24 cellular contexts compared by ENCODE assay signal in the genomic region with DNA sequence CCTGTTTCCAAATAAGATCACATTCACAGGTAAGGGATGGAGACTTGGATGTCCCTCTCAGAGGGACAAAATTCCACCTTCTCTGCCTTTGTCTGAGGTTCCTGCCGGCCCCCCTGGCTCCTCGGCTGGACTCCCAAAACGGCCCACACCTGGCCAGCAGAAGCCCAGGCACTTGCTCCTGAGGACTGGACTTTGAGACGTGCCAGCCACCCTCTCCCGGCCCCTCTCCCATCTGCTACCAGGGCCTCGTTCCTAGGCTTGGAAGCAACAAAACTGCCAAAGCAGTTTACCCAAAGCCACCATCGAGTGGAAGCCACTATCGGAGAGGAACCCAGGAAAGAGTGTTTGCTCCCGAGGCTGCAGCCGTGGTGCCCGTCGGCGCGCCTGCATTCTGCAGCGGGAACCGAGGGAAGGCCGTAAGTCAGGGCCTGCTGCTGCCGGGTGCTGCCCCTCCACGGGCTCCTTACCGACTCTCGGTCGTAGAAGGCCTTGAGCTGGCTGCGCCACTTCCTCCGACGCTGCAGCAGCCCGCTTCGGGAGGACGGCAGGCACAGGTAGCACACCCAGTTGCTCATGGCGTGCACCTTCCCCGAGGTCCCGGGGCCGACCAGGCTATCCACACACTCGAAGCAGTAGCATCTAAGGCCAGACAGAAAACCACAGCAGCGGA. TPM values are rescaled to one million over a fixed set of nuclear protein-coding genes. Genes with fewer than 3 reads are reported as not detected.
"Had no signal": no experiment of that assay in that cellular context is flagged by ENCODE, and none has a peak within 500 bp of the region (broad histone marks: within the 10 kb centered on the region; RNA-seq: fewer than 3 reads in every experiment).

No MANE protein-coding gene starts in this region.

- H3K27ac ChIP-seq: epithelial cell of prostate, heart left ventricle, ovary had no signal

- DNase-seq: activated CD4-positive, alpha-beta T cell treated with anti-CD3 and anti-CD28 coated beads, Interleukin-2, amount 10 ng/mL, durations not matched to agents 24 days and 14 days; activated CD4-positive, CD25-positive, alpha-beta regulatory T cell; activated CD8-positive, alpha-beta memory T cell treated with anti-CD3 and anti-CD28 coated beads, Interleukin-2, amount 50 U/mL, for 48 hours; activated naive CD4-positive, alpha-beta T cell treated with Interleukin-2 at 50 U/mL for 16 hours; activated naive CD8-positive, alpha-beta T cell treated with anti-CD3 and anti-CD28 coated beads, Interleukin-2, amount 50 U/mL, for 24 hours; activated T-cell treated with anti-CD3 and anti-CD28 coated beads, Interleukin-2, amount 50 U/mL, for 72 hours; cerebellar nuclear complex; dermis blood vessel endothelial cell; effector memory CD8-positive, alpha-beta T cell; midbrain; ovary; stimulated activated CD4-positive, alpha-beta T cell treated with anti-CD3 and anti-CD28 coated beads, Interleukin-12 subunit alpha, Interleukin-12 subunit beta, amount 100 ng/mL, for 4 hours; SW 1271 had no signal

- H3K36me3 ChIP-seq: heart left ventricle, ovary had no signal

- H3K4me3 ChIP-seq: heart left ventricle, ovary had no signal

- H3K27me3 ChIP-seq: ovary had no signal

- ATAC-seq: activated naive CD8-positive, alpha-beta T cell treated with anti-CD3 and anti-CD28 coated beads, Interleukin-2, amount 50 U/mL, for 24 hours; activated T-cell treated with anti-CD3 and anti-CD28 coated beads, Interleukin-2, amount 50 U/mL, for 72 hours; effector memory CD8-positive, alpha-beta T cell; heart left ventricle; left lobe of liver; stimulated activated effector memory CD8-positive, alpha-beta T cell treated with anti-CD3 and anti-CD28 coated beads, Interleukin-12 subunit alpha, Interleukin-12 subunit beta, amount 100 ng/mL, for 72 hours had no signal

RNA-seq across cellular contexts. Expression of a gene that starts 3.5 kb away (rescaled TPM):
- total RNA-seq: activated CD4-positive, alpha-beta T cell treated with anti-CD3 and anti-CD28 coated beads, Interleukin-2, amount 10 ng/mL, durations not matched to agents 24 days and 14 days; activated T-cell treated with anti-CD3 and anti-CD28 coated beads, Interleukin-2, amount 50 U/mL, for 72 hours; aorta; dermis blood vessel endothelial cell; frontal cortex; heart left ventricle; lung microvascular endothelial cell; myocyte; neural crest cell; ovary; pulmonary artery endothelial cell; ureter had no signal

RNA-seq across cellular contexts. Expression of a gene that starts 27.5 kb away (rescaled TPM):
- total RNA-seq: activated CD4-positive, alpha-beta T cell treated with anti-CD3 and anti-CD28 coated beads, Interleukin-2, amount 10 ng/mL, durations not matched to agents 24 days and 14 days; activated T-cell treated with anti-CD3 and anti-CD28 coated beads, Interleukin-2, amount 50 U/mL, for 72 hours; dermis blood vessel endothelial cell; left lobe of liver; lung microvascular endothelial cell; neural crest cell; ovary; ureter had no signal
